14 cellular contexts compared by ENCODE assay signal in the genomic region with DNA sequence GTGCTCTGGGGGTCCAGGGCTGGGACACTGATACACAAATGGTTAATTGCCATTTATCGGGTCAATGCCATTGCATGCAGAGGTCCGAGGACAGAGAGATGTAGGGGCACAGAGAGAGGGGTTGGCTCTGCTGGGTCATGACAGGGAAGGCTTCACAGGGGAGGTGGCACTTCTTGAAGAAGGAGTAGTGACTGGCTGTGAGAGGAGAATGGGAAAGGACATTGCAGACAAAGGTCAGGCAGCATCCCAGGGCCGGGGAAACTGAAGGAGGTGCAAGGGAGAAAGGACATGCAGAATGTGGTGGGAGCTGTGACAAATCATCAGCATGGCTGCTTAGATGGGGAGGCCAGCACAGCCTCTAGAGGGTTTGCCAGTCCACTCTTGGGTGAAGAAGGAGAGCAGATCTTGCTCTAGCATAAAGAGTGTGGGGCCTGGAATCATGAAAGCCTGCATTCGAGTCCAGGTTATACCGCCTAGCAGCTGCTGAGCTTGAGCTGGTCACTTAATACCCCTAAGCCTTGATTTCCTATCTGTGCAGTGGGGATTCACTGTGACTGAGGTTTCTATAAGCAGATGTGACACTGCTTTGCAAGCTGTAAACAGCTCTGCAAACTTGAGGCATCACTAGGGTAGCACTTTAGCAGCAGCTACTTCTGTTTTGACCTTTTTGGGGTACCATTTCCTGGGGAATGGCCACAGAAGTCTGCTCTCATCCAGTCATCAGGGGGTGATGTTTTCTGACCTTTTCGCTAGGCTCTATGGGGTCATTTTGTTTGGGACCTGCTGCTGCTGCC. TPM values are rescaled to one million over a fixed set of nuclear protein-coding genes. Genes with fewer than 3 reads are reported as not detected.
A peak's percentile ranks its signal among the peaks of the same experiment; 100 is the strongest.
DNase-seq lines count a peak whose midpoint lies in the region; ATAC-seq and TF ChIP-seq lines count a peak whose summit lies in the region.
"Had no signal": no experiment of that assay in that cellular context is flagged by ENCODE, and none has a peak within 500 bp of the region (broad histone marks: within the 10 kb centered on the region; RNA-seq: fewer than 3 reads in every experiment).

No MANE protein-coding gene starts in this region.

- H3K79me2 ChIP-seq in HCT116 (ENCODE audit: insufficient read depth, low read length), result no peaks in the 10 kb centered on the region

- ATAC-seq in CD4-positive, CD25-positive, alpha-beta regulatory T cell (ENCODE audit: low read depth in 2 of 2), result no peak
- ATAC-seq in HCT116, result no peak
- no peak for ATAC-seq in HG03039 (IDR thresholded peaks at IDR 0.05; ENCODE audit: unreplicated experiment)
- no peak for ATAC-seq in HG03108 (IDR thresholded peaks at IDR 0.05; ENCODE audit: unreplicated experiment)
- ATAC-seq in T-cell (replicated peaks in 1 of 4), result no peak

- no peaks in the 10 kb centered on the region for H4K20me1 ChIP-seq in HCT116 (ENCODE audit: insufficient read depth)

- TF ChIP-seq RAD21 in HCT116 (IDR thresholded peaks at IDR 0.05; ENCODE audit: low read depth), result no peak

- no peak overlapping the region for H3K27ac ChIP-seq in CD4-positive, CD25-positive, alpha-beta regulatory T cell (ENCODE audit: insufficient read depth, low read length, poor library complexity, severe bottlenecking)
- no peak overlapping the region for H3K27ac ChIP-seq in HCT116 (ENCODE audit: low read depth, low read length)
- H3K27ac ChIP-seq in skeletal muscle tissue (ENCODE audit: low read depth, low read length), result peak overlapping the region; percentile 81
- peak overlapping the region in 2 of 4 donors; percentile 50 to 57 for H3K27ac ChIP-seq in sigmoid colon

- TF ChIP-seq EP300 in sigmoid colon (IDR thresholded peaks at IDR 0.05), result no peak

- no peaks in the 10 kb centered on the region for H3K27me3 Mint-ChIP-seq in CD4-positive, CD25-positive, alpha-beta regulatory T cell
- peaks cover 32% of the 10 kb centered on the region for H3K27me3 Mint-ChIP-seq in dendritic cell treated with granulocyte-macrophage colony-stimulating factor and Interleukin-4, amounts not matched to agents 40 ng/mL and 50 ng/mL, for 4 days
- no peaks in the 10 kb centered on the region for H3K27me3 Mint-ChIP-seq in T-cell
- H3K27me3 Mint-ChIP-seq: T-helper 17 cell had no signal

- no peak overlapping the region for H3K4me3 ChIP-seq in CD4-positive, CD25-positive, alpha-beta regulatory T cell (ENCODE audit: low read depth, low read length)
- H3K4me3 ChIP-seq in HCT116 (replicated peaks in 1 of 2; ENCODE audit: low read depth in 1 of 2, low read length in 2 of 2) (no peak overlapping the region), skeletal muscle tissue (ENCODE audit: low read length in 3 of 3) (no peak overlapping the region), sigmoid colon (no peak overlapping the region)
- H3K4me3 ChIP-seq: left lung had no signal

- H3K9me3 Mint-ChIP-seq in CD4-positive, CD25-positive, alpha-beta regulatory T cell, result no peaks in the 10 kb centered on the region
- no peaks in the 10 kb centered on the region for H3K9me3 Mint-ChIP-seq in dendritic cell treated with granulocyte-macrophage colony-stimulating factor and Interleukin-4, amounts not matched to agents 40 ng/mL and 50 ng/mL, for 4 days
- no peaks in the 10 kb centered on the region for H3K9me3 Mint-ChIP-seq in T-cell

- no peaks in the 10 kb centered on the region for H3K9me2 ChIP-seq in HCT116 (ENCODE audit: insufficient read depth)

- intact Hi-C loops in HCT116 (cut with micrococcal nuclease), result no loop called here
- intact Hi-C loops in dendritic cell treated with granulocyte-macrophage colony-stimulating factor and Interleukin-4, amounts not matched to agents 40 ng/mL and 50 ng/mL, for 4 days (cut with micrococcal nuclease), result loop anchor here (5.0 kb wide), 1 partner anchor 84 kb away; no protein-coding TSS in a partner anchor
- intact Hi-C loops in sigmoid colon (cut with DNase I), result no loop called here

- no peak overlapping the region for H3K4me3 Mint-ChIP-seq in CD4-positive, CD25-positive, alpha-beta regulatory T cell
- H3K4me3 Mint-ChIP-seq in dendritic cell treated with granulocyte-macrophage colony-stimulating factor and Interleukin-4, amounts not matched to agents 40 ng/mL and 50 ng/mL, for 4 days, result no peak overlapping the region
- no peak overlapping the region for H3K4me3 Mint-ChIP-seq in T-cell
- H3K4me3 Mint-ChIP-seq: T-helper 17 cell had no signal

- peak overlapping the region in 2 of 3 donors; percentile 49 to 89 for H3K27ac Mint-ChIP-seq in CD4-positive, CD25-positive, alpha-beta regulatory T cell
- peak overlapping the region; percentile 81 for H3K27ac Mint-ChIP-seq in dendritic cell treated with granulocyte-macrophage colony-stimulating factor and Interleukin-4, amounts not matched to agents 40 ng/mL and 50 ng/mL, for 4 days
- peak overlapping the region in 1 of 2 donors; percentile 13 for H3K27ac Mint-ChIP-seq in T-cell
- H3K27ac Mint-ChIP-seq: T-helper 17 cell had no signal

- H3K4me1 ChIP-seq in CD4-positive, CD25-positive, alpha-beta regulatory T cell (ENCODE audit: control insufficient read depth, insufficient read depth, low read length, poor library complexity, severe bottlenecking), result peaks cover 3% of the 10 kb centered on the region
- peaks cover 19 to 59% of the 10 kb centered on the region in 2 experiments for H3K4me1 ChIP-seq in HCT116 (ENCODE audit: control insufficient read depth in 1 of 2, insufficient read depth in 2 of 2, low read length in 2 of 2)
- peaks cover 51 to 57% (median 51%) of the 10 kb centered on the region in 3 donors for H3K4me1 ChIP-seq in skeletal muscle tissue (ENCODE audit: control insufficient read depth in 3 of 3, insufficient read depth in 3 of 3, low read length in 3 of 3)
- H3K4me1 ChIP-seq in sigmoid colon, result peaks cover 0 to 28% (median 23%) of the 10 kb centered on the region in 4 donors

- H3K36me3 Mint-ChIP-seq in CD4-positive, CD25-positive, alpha-beta regulatory T cell, result no peaks in the 10 kb centered on the region
- no peaks in the 10 kb centered on the region for H3K36me3 Mint-ChIP-seq in dendritic cell treated with granulocyte-macrophage colony-stimulating factor and Interleukin-4, amounts not matched to agents 40 ng/mL and 50 ng/mL, for 4 days (ENCODE audit: low read depth)
- no peaks in the 10 kb centered on the region for H3K36me3 Mint-ChIP-seq in T-cell

- no peaks in the 10 kb centered on the region for H3K9me3 ChIP-seq in CD4-positive, CD25-positive, alpha-beta regulatory T cell (ENCODE audit: control insufficient read depth in 2 of 2, low read length in 2 of 2)
- H3K9me3 ChIP-seq in HCT116 (ENCODE audit: control insufficient read depth in 1 of 2, insufficient read depth in 1 of 2, low read depth in 1 of 2, low read length in 2 of 2), result no peaks in the 10 kb centered on the region
- no peaks in the 10 kb centered on the region for H3K9me3 ChIP-seq in skeletal muscle tissue (ENCODE audit: control insufficient read depth in 3 of 3, low read length in 3 of 3)
- no peaks in the 10 kb centered on the region for H3K9me3 ChIP-seq in sigmoid colon
- H3K9me3 ChIP-seq: left lung had no signal

- POLR2A ChIA-PET in HCT116 (lab: Charles Lee), result no interaction called here
- POLR2A ChIA-PET in T-cell (lab: Charles Lee), result no interaction called here

- RAD21 ChIA-PET in HCT116 (lab: Charles Lee; ENCODE audit: low non-redundant PET in 1 of 2, low total read pairs in 2 of 2, uncharacterized antibody in 2 of 2, unreplicated experiment in 2 of 2), result no interaction called here

- H3K4me2 ChIP-seq in HCT116 (ENCODE audit: low read length), result peak overlapping the region; percentile 66

- 87 to 90% methylated on average over 6 of the region's 6 CpGs for WGBS in sigmoid colon, 2 donors

- no peaks in the 10 kb centered on the region for H3K36me3 ChIP-seq in CD4-positive, CD25-positive, alpha-beta regulatory T cell (ENCODE audit: control insufficient read depth, insufficient read depth, low read length)
- H3K36me3 ChIP-seq in HCT116 (ENCODE audit: control insufficient read depth in 1 of 2, insufficient read depth in 2 of 2, low read length in 2 of 2) (no peaks in the 10 kb centered on the region), skeletal muscle tissue (ENCODE audit: control insufficient read depth in 3 of 3, insufficient read depth in 3 of 3, low read length in 3 of 3) (no peaks in the 10 kb centered on the region), sigmoid colon (no peaks in the 10 kb centered on the region)
- H3K36me3 ChIP-seq: left lung had no signal

- no peaks in the 10 kb centered on the region for H3K27me3 ChIP-seq in CD4-positive, CD25-positive, alpha-beta regulatory T cell (ENCODE audit: control insufficient read depth, insufficient read depth, low read length)
- H3K27me3 ChIP-seq in HCT116 (ENCODE audit: insufficient read depth, low read length), result no peaks in the 10 kb centered on the region
- no peaks in the 10 kb centered on the region for H3K27me3 ChIP-seq in skeletal muscle tissue (ENCODE audit: control insufficient read depth in 3 of 3, insufficient read depth in 3 of 3, low read length in 3 of 3)
- no peaks in the 10 kb centered on the region for H3K27me3 ChIP-seq in sigmoid colon
- H3K27me3 ChIP-seq: left lung had no signal

- DNase-seq in CD4-positive, CD25-positive, alpha-beta regulatory T cell, result no peak
- DNase-seq in HCT116 (ENCODE audit: low read depth, low spot score), result no peak
- no peak for DNase-seq in sigmoid colon
- DNase-seq in T-cell, result no peak
- DNase-seq: effector CD4-positive, alpha-beta T cell; NCI-H2171 treated with DMSO at 0.1 percent for 48 hours; T-helper 17 cell had no signal

- H3K9ac ChIP-seq in HCT116 (ENCODE audit: low read length), result no peak overlapping the region
- peak overlapping the region in 1 of 3 donors; percentile 45 for H3K9ac ChIP-seq in skeletal muscle tissue (ENCODE audit: low read depth in 1 of 3, low read length in 3 of 3)

- CTCF ChIA-PET in HCT116 (lab: Charles Lee) (interaction anchor here (1.1 kb wide), 1 partner anchor 162 kb away, joined by 3 read pairs; a partner anchor contains a TSS), T-cell (lab: Charles Lee) (no interaction called here)

- peaks cover 0 to 16% (median 14%) of the 10 kb centered on the region in 4 donors for H3K4me1 Mint-ChIP-seq in CD4-positive, CD25-positive, alpha-beta regulatory T cell
- H3K4me1 Mint-ChIP-seq in dendritic cell treated with granulocyte-macrophage colony-stimulating factor and Interleukin-4, amounts not matched to agents 40 ng/mL and 50 ng/mL, for 4 days (ENCODE audit: low read depth), result peaks cover 84% of the 10 kb centered on the region
- H3K4me1 Mint-ChIP-seq in T-cell, result peaks cover 6 to 16% (median 11%) of the 10 kb centered on the region in 3 donors

- no TSS peak for BruUV-seq in HCT116 (replicated peaks; lab: Mats Ljungman, UMichigan)

- no peak overlapping the region for H2AFZ ChIP-seq in HCT116 (ENCODE audit: low read depth, low read length, poor library complexity, severe bottlenecking)

- TF ChIP-seq CTCF in HCT116 (IDR thresholded peaks at IDR 0.05 in 2 of 3, conservative IDR thresholded peaks at IDR 0.05 in 1 of 3; ENCODE audit: borderline replicate concordance in 1 of 3, insufficient read depth in 1 of 3, low read depth in 2 of 3, low read length in 2 of 3) (no peak), sigmoid colon (IDR thresholded peaks at IDR 0.05) (no peak)

- TF ChIP-seq POLR2A in HCT116 (IDR thresholded peaks at IDR 0.05; ENCODE audit: borderline replicate concordance, extremely low read depth, insufficient read depth, insufficient read length) (no peak), sigmoid colon (IDR thresholded peaks at IDR 0.05) (no peak)

RNA-seq across cellular contexts. Expression of a gene that starts 59.2 kb away (rescaled TPM):
- total RNA-seq in CD4-positive, CD25-positive, alpha-beta regulatory T cell, result not detected
- not detected for polyA plus RNA-seq in CD4-positive, CD25-positive, alpha-beta regulatory T cell
- total RNA-seq in HCT116 (2021; ENCODE audit: unreplicated experiment) (0.96 TPM), skeletal muscle tissue (not detected), sigmoid colon (1 to 10 TPM in 2 of 4 donors, not detected in 2; 1.1 to 1.4 TPM), T-cell (under 1 TPM in 2 of 5 donors, not detected in 3; 0.47 to 0.49 TPM)
- polyA plus RNA-seq in HCT116 (2012), result 0.62 and 0.75 TPM in 2 replicates
- 100 to 1,000 TPM in 1 of 3 donors, 10 to 100 TPM in 2; 81.7 to 212 (median 84.4) TPM for polyA plus RNA-seq in sigmoid colon
- total RNA-seq: left lung, PC-3, T-helper 17 cell had no signal
- polyA plus RNA-seq: neural cell had no signal
